ENCODE assay signal across 8 cellular contexts in genomic region chr13:25085125-25085742, GRCh38. TPM values are rescaled to one million over a fixed set of nuclear protein-coding genes. Genes with fewer than 3 reads are reported as not detected.
DNase-seq lines count a peak whose midpoint lies in the region; ATAC-seq and TF ChIP-seq lines count a peak whose summit lies in the region.

No MANE protein-coding gene starts in this region.

- H3K36me3 Mint-ChIP-seq in activated naive CD8-positive, alpha-beta T cell treated with anti-CD3 and anti-CD28 coated beads, Interleukin-2, amount 50 U/mL, for 24 hours (ENCODE audit: low read depth) = no peaks in the 10 kb centered on the region
- no peaks in the 10 kb centered on the region for H3K36me3 Mint-ChIP-seq in activated naive CD8-positive, alpha-beta T cell treated with anti-CD3 and anti-CD28 coated beads for 36 hours
- H3K36me3 Mint-ChIP-seq in stimulated activated naive B cell treated with anti-CD40 and anti-IgM and Interleukin-4, amounts not matched to agents 10 μg/mL and 1 μg/mL and 100 μg/mL, for 72 hours = no peaks in the 10 kb centered on the region
- H3K36me3 Mint-ChIP-seq in T-helper 2 cell treated with Interferon-gamma antibody and Interleukin-4, amounts not matched to agents 5 μg/mL and 100 μg/mL, for 36 hours (ENCODE audit: low read depth) = no peaks in the 10 kb centered on the region

- no peak overlapping the region for H3K4me3 ChIP-seq in Jurkat, Clone E6-1 (ENCODE audit: low read length)

- H3K4me1 Mint-ChIP-seq in activated naive CD8-positive, alpha-beta T cell treated with anti-CD3 and anti-CD28 coated beads, Interleukin-2, amount 50 U/mL, for 24 hours = no peaks in the 10 kb centered on the region
- no peaks in the 10 kb centered on the region for H3K4me1 Mint-ChIP-seq in activated naive CD8-positive, alpha-beta T cell treated with anti-CD3 and anti-CD28 coated beads for 36 hours
- H3K4me1 Mint-ChIP-seq in stimulated activated naive B cell treated with anti-CD40 and anti-IgM and Interleukin-4, amounts not matched to agents 10 μg/mL and 1 μg/mL and 100 μg/mL, for 72 hours = no peaks in the 10 kb centered on the region
- no peaks in the 10 kb centered on the region for H3K4me1 Mint-ChIP-seq in T-helper 2 cell treated with Interferon-gamma antibody and Interleukin-4, amounts not matched to agents 5 μg/mL and 100 μg/mL, for 36 hours (ENCODE audit: low read depth)

- ATAC-seq in activated naive CD8-positive, alpha-beta T cell treated with anti-CD3 and anti-CD28 coated beads, Interleukin-2, amount 50 U/mL, for 24 hours = no peak
- peak; percentile 81 for ATAC-seq in SK-N-SH treated with all-trans-retinoic acid at 6 μM for 48 hours
- peak; percentile 59 to 60 for ATAC-seq in stimulated activated naive B cell treated with anti-CD40 and anti-IgM and Interleukin-4, amounts not matched to agents 10 μg/mL and 1 μg/mL and 100 μg/mL, for 72 hours (replicated peaks)
- ATAC-seq in GM19452 (IDR thresholded peaks at IDR 0.05; ENCODE audit: unreplicated experiment) = no peak

- peak; percentile 5 for DNase-seq in activated naive CD8-positive, alpha-beta T cell treated with anti-CD3 and anti-CD28 coated beads, Interleukin-2, amount 50 U/mL, for 24 hours
- no peak for DNase-seq in activated naive CD8-positive, alpha-beta T cell treated with anti-CD3 and anti-CD28 coated beads for 36 hours
- peak; percentile 39 for DNase-seq in Jurkat, Clone E6-1 (ENCODE audit: low read depth, low spot score)
- peak; percentile 53 for DNase-seq in glomerular visceral epithelial cell (ENCODE audit: extremely low spot score)
- no peak for DNase-seq in stimulated activated naive B cell treated with anti-CD40 and anti-IgM and Interleukin-4, amounts not matched to agents 10 μg/mL and 1 μg/mL and 100 μg/mL, for 72 hours
- DNase-seq in T-helper 2 cell treated with Interferon-gamma antibody and Interleukin-4, amounts not matched to agents 5 μg/mL and 100 μg/mL, for 36 hours (ENCODE audit: low spot score) = no peak

- H3K27me3 Mint-ChIP-seq in activated naive CD8-positive, alpha-beta T cell treated with anti-CD3 and anti-CD28 coated beads, Interleukin-2, amount 50 U/mL, for 24 hours = peaks cover 4% of the 10 kb centered on the region
- H3K27me3 Mint-ChIP-seq in activated naive CD8-positive, alpha-beta T cell treated with anti-CD3 and anti-CD28 coated beads for 36 hours = no peaks in the 10 kb centered on the region
- H3K27me3 Mint-ChIP-seq in stimulated activated naive B cell treated with anti-CD40 and anti-IgM and Interleukin-4, amounts not matched to agents 10 μg/mL and 1 μg/mL and 100 μg/mL, for 72 hours = peaks cover 8 to 34% of the 10 kb centered on the region in 2 donors
- H3K27me3 Mint-ChIP-seq in T-helper 2 cell treated with Interferon-gamma antibody and Interleukin-4, amounts not matched to agents 5 μg/mL and 100 μg/mL, for 36 hours (ENCODE audit: low read depth) = peaks cover 3% of the 10 kb centered on the region

- no peak overlapping the region for H3K27ac Mint-ChIP-seq in activated naive CD8-positive, alpha-beta T cell treated with anti-CD3 and anti-CD28 coated beads, Interleukin-2, amount 50 U/mL, for 24 hours
- no peak overlapping the region for H3K27ac Mint-ChIP-seq in activated naive CD8-positive, alpha-beta T cell treated with anti-CD3 and anti-CD28 coated beads for 36 hours
- H3K27ac Mint-ChIP-seq in stimulated activated naive B cell treated with anti-CD40 and anti-IgM and Interleukin-4, amounts not matched to agents 10 μg/mL and 1 μg/mL and 100 μg/mL, for 72 hours = no peak overlapping the region
- H3K27ac Mint-ChIP-seq in T-helper 2 cell treated with Interferon-gamma antibody and Interleukin-4, amounts not matched to agents 5 μg/mL and 100 μg/mL, for 36 hours = no peak overlapping the region

- no peak overlapping the region for H3K4me3 Mint-ChIP-seq in activated naive CD8-positive, alpha-beta T cell treated with anti-CD3 and anti-CD28 coated beads, Interleukin-2, amount 50 U/mL, for 24 hours
- H3K4me3 Mint-ChIP-seq in activated naive CD8-positive, alpha-beta T cell treated with anti-CD3 and anti-CD28 coated beads for 36 hours = no peak overlapping the region
- no peak overlapping the region for H3K4me3 Mint-ChIP-seq in stimulated activated naive B cell treated with anti-CD40 and anti-IgM and Interleukin-4, amounts not matched to agents 10 μg/mL and 1 μg/mL and 100 μg/mL, for 72 hours
- no peak overlapping the region for H3K4me3 Mint-ChIP-seq in T-helper 2 cell treated with Interferon-gamma antibody and Interleukin-4, amounts not matched to agents 5 μg/mL and 100 μg/mL, for 36 hours

- no peaks in the 10 kb centered on the region for H3K9me3 Mint-ChIP-seq in activated naive CD8-positive, alpha-beta T cell treated with anti-CD3 and anti-CD28 coated beads, Interleukin-2, amount 50 U/mL, for 24 hours
- H3K9me3 Mint-ChIP-seq in activated naive CD8-positive, alpha-beta T cell treated with anti-CD3 and anti-CD28 coated beads for 36 hours = no peaks in the 10 kb centered on the region
- H3K9me3 Mint-ChIP-seq in stimulated activated naive B cell treated with anti-CD40 and anti-IgM and Interleukin-4, amounts not matched to agents 10 μg/mL and 1 μg/mL and 100 μg/mL, for 72 hours = no peaks in the 10 kb centered on the region
- no peaks in the 10 kb centered on the region for H3K9me3 Mint-ChIP-seq in T-helper 2 cell treated with Interferon-gamma antibody and Interleukin-4, amounts not matched to agents 5 μg/mL and 100 μg/mL, for 36 hours

TF ChIP-seq in SK-N-SH treated with all-trans-retinoic acid at 6 μM for 48 hours, 23 proteins besides CTCF, POLR2A, EP300 and RAD21:
- no peak for TF ChIP-seq OSR1 (CRISPR knock-in tag; IDR thresholded peaks at IDR 0.05)
- no peak for TF ChIP-seq PATZ1 (CRISPR knock-in tag; IDR thresholded peaks at IDR 0.05; ENCODE audit: borderline replicate concordance)
- no peak for TF ChIP-seq ZFP3 (CRISPR knock-in tag; IDR thresholded peaks at IDR 0.05)
- TF ChIP-seq ZC3H10 (CRISPR knock-in tag; IDR thresholded peaks at IDR 0.05) = no peak
- TF ChIP-seq TSHZ2 (CRISPR knock-in tag; IDR thresholded peaks at IDR 0.05) = no peak
- TF ChIP-seq ARNTL (CRISPR knock-in tag; IDR thresholded peaks at IDR 0.05; ENCODE audit: borderline replicate concordance, low read depth) = no peak
- no peak for TF ChIP-seq ZNF70 (CRISPR knock-in tag; IDR thresholded peaks at IDR 0.05)
- no peak for TF ChIP-seq SNAI2 (CRISPR knock-in tag; IDR thresholded peaks at IDR 0.05)
- no peak for TF ChIP-seq POU6F1 (CRISPR knock-in tag; IDR thresholded peaks at IDR 0.05; ENCODE audit: borderline replicate concordance, low read depth)

RNA-seq across cellular contexts. Expression of gene PABPC3, which starts 10.7 kb away (rescaled TPM):
- total RNA-seq in activated naive CD8-positive, alpha-beta T cell treated with anti-CD3 and anti-CD28 coated beads for 36 hours = 1 to 10 TPM; 1.2 to 1.3 TPM
- polyA plus RNA-seq in Jurkat, Clone E6-1 (2012; ENCODE audit: insufficient read depth, insufficient read length) = 2.1 TPM

Comparison
In these comparisons a context has a peak if more than half of its experiments do, and no peak if none do; other contexts are left out.
1. DNase-seq: peak in activated naive CD8-positive, alpha-beta T cell treated with anti-CD3 and anti-CD28 coated beads, Interleukin-2, amount 50 U/mL, for 24 hours (single experiment), Jurkat, Clone E6-1 (single experiment) and glomerular visceral epithelial cell (single experiment); none in activated naive CD8-positive, alpha-beta T cell treated with anti-CD3 and anti-CD28 coated beads for 36 hours (single experiment), stimulated activated naive B cell treated with anti-CD40 and anti-IgM and Interleukin-4, amounts not matched to agents 10 μg/mL and 1 μg/mL and 100 μg/mL, for 72 hours (single experiment) and T-helper 2 cell treated with Interferon-gamma antibody and Interleukin-4, amounts not matched to agents 5 μg/mL and 100 μg/mL, for 36 hours (single experiment).
2. ATAC-seq: peak in SK-N-SH treated with all-trans-retinoic acid at 6 μM for 48 hours (single experiment) and stimulated activated naive B cell treated with anti-CD40 and anti-IgM and Interleukin-4, amounts not matched to agents 10 μg/mL and 1 μg/mL and 100 μg/mL, for 72 hours (2 of 2); none in activated naive CD8-positive, alpha-beta T cell treated with anti-CD3 and anti-CD28 coated beads, Interleukin-2, amount 50 U/mL, for 24 hours (single experiment) and GM19452 (single experiment).